In the genomic region with DNA sequence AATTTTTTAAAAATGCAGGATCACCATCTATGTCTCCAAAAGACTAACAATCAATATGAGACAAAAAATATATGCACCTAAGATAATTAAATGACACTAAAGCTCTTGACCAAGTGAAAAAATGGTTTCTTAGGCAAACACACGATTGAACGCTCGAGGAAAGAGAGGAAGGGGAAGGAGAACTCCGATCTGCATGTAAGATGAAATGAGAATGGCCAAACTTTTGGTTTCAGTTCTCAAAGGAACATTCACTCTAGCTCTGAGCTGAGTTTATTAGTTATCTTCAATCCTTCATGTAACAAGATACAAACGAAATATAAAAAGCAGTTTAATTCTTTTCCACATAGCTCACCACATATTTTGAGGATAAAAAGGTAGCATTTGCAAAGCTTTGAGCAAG, we compare ENCODE assay signal across 15 cellular contexts. TPM values are rescaled to one million over a fixed set of nuclear protein-coding genes. Genes with fewer than 3 reads are reported as not detected.
DNase-seq lines count a peak whose midpoint lies in the region; ATAC-seq and TF ChIP-seq lines count a peak whose summit lies in the region.
"Had no signal": no experiment of that assay in that cellular context is flagged by ENCODE, and none has a peak within 500 bp of the region (broad histone marks: within the 10 kb centered on the region; RNA-seq: fewer than 3 reads in every experiment).

No MANE protein-coding gene starts in this region.

- intact Hi-C loops in activated CD8-positive, alpha-beta T cell treated with anti-CD3 and anti-CD28 coated beads for 36 hours (cut with micrococcal nuclease) = no loop called here

- peaks cover 33% of the 10 kb centered on the region for H3K4me1 Mint-ChIP-seq in activated CD8-positive, alpha-beta T cell treated with anti-CD3 and anti-CD28 coated beads, Interleukin-2, amount 10 ng/mL, durations not matched to agents 7 days and 5 days (ENCODE audit: low read depth)
- H3K4me1 Mint-ChIP-seq in activated CD8-positive, alpha-beta T cell treated with anti-CD3 and anti-CD28 coated beads for 36 hours (ENCODE audit: low read depth) = no peaks in the 10 kb centered on the region
- H3K4me1 Mint-ChIP-seq in T-helper 17 cell = peaks cover 5% of the 10 kb centered on the region

- no peak for TF ChIP-seq CTCF in activated CD8-positive, alpha-beta T cell treated with anti-CD3 and anti-CD28 coated beads for 36 hours (IDR thresholded peaks at IDR 0.05)
- no peak for TF ChIP-seq CTCF in osteoblast (IDR thresholded peaks at IDR 0.05; ENCODE audit: extremely low read depth, low read depth, low read length)

- peaks cover 6% of the 10 kb centered on the region for H3K27me3 Mint-ChIP-seq in activated CD8-positive, alpha-beta T cell treated with anti-CD3 and anti-CD28 coated beads, Interleukin-2, amount 10 ng/mL, durations not matched to agents 7 days and 5 days (ENCODE audit: low read depth)
- H3K27me3 Mint-ChIP-seq in activated CD8-positive, alpha-beta T cell treated with anti-CD3 and anti-CD28 coated beads for 36 hours = peaks cover 18% of the 10 kb centered on the region
- H3K27me3 Mint-ChIP-seq in T-helper 17 cell = peaks cover 21% of the 10 kb centered on the region

- H3K27ac ChIP-seq in osteoblast (ENCODE audit: low read depth, low read length) = no peak overlapping the region

- peak overlapping the region; percentile 46 for H3K4me2 ChIP-seq in osteoblast (ENCODE audit: insufficient read depth, low read length)

- POLR2A ChIA-PET in activated CD8-positive, alpha-beta T cell treated with anti-CD3 and anti-CD28 coated beads, Interleukin-2, amount 10 ng/mL, durations not matched to agents 7 days and 5 days (lab: Charles Lee) = interaction anchor here (0.6 kb wide), 1 partner anchor 12 kb away, joined by 3 read pairs; no protein-coding TSS in a partner anchor
- POLR2A ChIA-PET in activated CD8-positive, alpha-beta T cell treated with anti-CD3 and anti-CD28 coated beads for 36 hours (lab: Charles Lee) = no interaction called here

- peak overlapping the region; percentile 26 for H3K4me3 Mint-ChIP-seq in activated CD8-positive, alpha-beta T cell treated with anti-CD3 and anti-CD28 coated beads, Interleukin-2, amount 10 ng/mL, durations not matched to agents 7 days and 5 days
- no peak overlapping the region for H3K4me3 Mint-ChIP-seq in activated CD8-positive, alpha-beta T cell treated with anti-CD3 and anti-CD28 coated beads for 36 hours
- H3K4me3 Mint-ChIP-seq in T-helper 17 cell = peak overlapping the region; percentile 70

- no peak for DNase-seq in activated CD8-positive, alpha-beta T cell treated with anti-CD3 and anti-CD28 coated beads, Interleukin-2, amount 10 ng/mL, durations not matched to agents 7 days and 5 days
- DNase-seq in activated CD8-positive, alpha-beta T cell treated with anti-CD3 and anti-CD28 coated beads for 36 hours = no peak
- DNase-seq in T-helper 17 cell = no peak
- DNase-seq in osteoblast (ENCODE audit: insufficient read length, low spot score, missing footprints) = no peak
- no peak for DNase-seq in foreskin melanocyte
- no peak for DNase-seq in stimulated activated CD8-positive, alpha-beta memory T cell treated with anti-CD3 and anti-CD28 coated beads, Interleukin-4, amount 100 ng/mL, for 48 hours
- DNase-seq: activated naive CD4-positive, alpha-beta T cell treated with Interleukin-2 at 50 U/mL for 16 hours; caudate nucleus; kidney; NCI-H1930; NCI-H69; stimulated activated CD4-positive, alpha-beta T cell treated with anti-CD3 and anti-CD28 coated beads, Interleukin-12 subunit alpha, Interleukin-12 subunit beta, amount 100 ng/mL, for 4 hours had no signal

- H3K36me3 Mint-ChIP-seq in activated CD8-positive, alpha-beta T cell treated with anti-CD3 and anti-CD28 coated beads, Interleukin-2, amount 10 ng/mL, durations not matched to agents 7 days and 5 days (ENCODE audit: low read depth) = peaks cover 18% of the 10 kb centered on the region
- H3K36me3 Mint-ChIP-seq in activated CD8-positive, alpha-beta T cell treated with anti-CD3 and anti-CD28 coated beads for 36 hours (ENCODE audit: low read depth) = peaks cover 10% of the 10 kb centered on the region
- H3K36me3 Mint-ChIP-seq in T-helper 17 cell (ENCODE audit: low read depth) = peaks cover 3% of the 10 kb centered on the region

- H3K9me3 ChIP-seq in T-helper 17 cell (ENCODE audit: control insufficient read depth, low read length, poor library complexity, severe bottlenecking) (no peaks in the 10 kb centered on the region), osteoblast (ENCODE audit: low read depth, low read length) (no peaks in the 10 kb centered on the region)

- peak overlapping the region; percentile 41 for H3K4me3 ChIP-seq in osteoblast (ENCODE audit: insufficient read depth, low read length)

- H3K4me1 ChIP-seq in osteoblast (ENCODE audit: insufficient read depth, low read length) = no peaks in the 10 kb centered on the region

- no peaks in the 10 kb centered on the region for H3K9me3 Mint-ChIP-seq in activated CD8-positive, alpha-beta T cell treated with anti-CD3 and anti-CD28 coated beads, Interleukin-2, amount 10 ng/mL, durations not matched to agents 7 days and 5 days (ENCODE audit: insufficient read depth)
- H3K9me3 Mint-ChIP-seq in activated CD8-positive, alpha-beta T cell treated with anti-CD3 and anti-CD28 coated beads for 36 hours = no peaks in the 10 kb centered on the region

- CTCF ChIA-PET in activated CD8-positive, alpha-beta T cell treated with anti-CD3 and anti-CD28 coated beads, Interleukin-2, amount 10 ng/mL, durations not matched to agents 7 days and 5 days (lab: Charles Lee) = interaction anchor here (1.8 kb wide), 1 partner anchor 40 kb away, joined by 6 read pairs; no protein-coding TSS in a partner anchor
- CTCF ChIA-PET in activated CD8-positive, alpha-beta T cell treated with anti-CD3 and anti-CD28 coated beads for 36 hours (lab: Charles Lee) = no interaction called here

- no peaks in the 10 kb centered on the region for H3K79me2 ChIP-seq in osteoblast (ENCODE audit: insufficient read depth, low read length)

- no peaks in the 10 kb centered on the region for H3K36me3 ChIP-seq in osteoblast (ENCODE audit: insufficient read depth, low read length)

- H3K27ac Mint-ChIP-seq in activated CD8-positive, alpha-beta T cell treated with anti-CD3 and anti-CD28 coated beads, Interleukin-2, amount 10 ng/mL, durations not matched to agents 7 days and 5 days = peak overlapping the region; percentile 35
- H3K27ac Mint-ChIP-seq in activated CD8-positive, alpha-beta T cell treated with anti-CD3 and anti-CD28 coated beads for 36 hours = no peak overlapping the region
- peak overlapping the region; percentile 27 for H3K27ac Mint-ChIP-seq in T-helper 17 cell

- no peaks in the 10 kb centered on the region for H4K20me1 ChIP-seq in osteoblast (ENCODE audit: insufficient read depth, low read length)

- no peak for ATAC-seq in activated CD8-positive, alpha-beta T cell treated with anti-CD3 and anti-CD28 coated beads, Interleukin-2, amount 10 ng/mL, durations not matched to agents 7 days and 5 days
- ATAC-seq in activated CD8-positive, alpha-beta T cell treated with anti-CD3 and anti-CD28 coated beads for 36 hours = no peak
- ATAC-seq in HG02678 (IDR thresholded peaks at IDR 0.05; ENCODE audit: unreplicated experiment) = peak; percentile 51
- ATAC-seq in T-helper 17 cell = no peak
- ATAC-seq in HG03378 (IDR thresholded peaks at IDR 0.05; ENCODE audit: unreplicated experiment) = no peak
- ATAC-seq: Right ventricle myocardium inferior had no signal

- H3K27me3 ChIP-seq in osteoblast (ENCODE audit: insufficient read depth, low read length) = no peaks in the 10 kb centered on the region

- peak overlapping the region; percentile 69 for H2AFZ ChIP-seq in osteoblast (ENCODE audit: low read length)

RNA-seq across cellular contexts. Expression of gene DYRK4, which starts 2.8 kb away (rescaled TPM):
- total RNA-seq in activated CD8-positive, alpha-beta T cell treated with anti-CD3 and anti-CD28 coated beads, Interleukin-2, amount 10 ng/mL, durations not matched to agents 7 days and 5 days = 10 to 100 TPM; 27.7 to 28.1 TPM
- total RNA-seq in activated CD8-positive, alpha-beta T cell treated with anti-CD3 and anti-CD28 coated beads for 36 hours = 10 to 100 TPM; 35.0 TPM
- total RNA-seq in T-helper 17 cell (10 to 100 TPM; 10.4 to 11.1 TPM), osteoblast (27.1 and 30.4 TPM in 2 replicates)

RNA-seq across cellular contexts. Expression of gene RAD51AP1, which starts 26.1 kb away (rescaled TPM):
- 10 to 100 TPM; 44.6 to 55.6 TPM for total RNA-seq in activated CD8-positive, alpha-beta T cell treated with anti-CD3 and anti-CD28 coated beads, Interleukin-2, amount 10 ng/mL, durations not matched to agents 7 days and 5 days
- total RNA-seq in activated CD8-positive, alpha-beta T cell treated with anti-CD3 and anti-CD28 coated beads for 36 hours = 10 to 100 TPM; 44.7 to 47.8 TPM
- total RNA-seq in T-helper 17 cell (under 1 TPM; 0.34 to 0.72 TPM), osteoblast (2.2 and 3.5 TPM in 2 replicates)

Comparison
In these comparisons a context has a peak if more than half of its experiments do, and no peak if none do; other contexts are left out.
1. RNA of gene RAD51AP1, which starts 26.1 kb away (total RNA-seq): 44.6 to 55.6 TPM in activated CD8-positive, alpha-beta T cell treated with anti-CD3 and anti-CD28 coated beads, Interleukin-2, amount 10 ng/mL, durations not matched to agents 7 days and 5 days and 44.7 to 47.8 TPM in activated CD8-positive, alpha-beta T cell treated with anti-CD3 and anti-CD28 coated beads for 36 hours; 2.2 to 3.5 TPM in osteoblast and 0.34 to 0.72 TPM in T-helper 17 cell; every median in the first group is over 10 times any median in the second.